In genomic region chr5:143435207-143435657, GRCh38 we compare ENCODE assay signal across 8 cellular contexts. TPM values are rescaled to one million over a fixed set of nuclear protein-coding genes. Genes with fewer than 3 reads are reported as not detected.
DNase-seq lines count a peak whose midpoint lies in the region; ATAC-seq lines count a peak whose summit lies in the region.

No MANE protein-coding gene starts in this region.

- ATAC-seq in GM19023 (IDR thresholded peaks at IDR 0.05; ENCODE audit: unreplicated experiment): peak; percentile 82
- ATAC-seq in HG03103 (IDR thresholded peaks at IDR 0.05; ENCODE audit: low read depth, unreplicated experiment): peak; percentile 87
- ATAC-seq in left ventricle myocardium superior: peak; percentile 64
- ATAC-seq in stimulated activated naive CD8-positive, alpha-beta T cell treated with anti-CD3 and anti-CD28 coated beads, Interleukin-15, amount 100 ng/mL, for 72 hours: peak; percentile 84

- H3K4me1 Mint-ChIP-seq in T-helper 2 cell treated with Interferon-gamma antibody and Interleukin-4, amounts not matched to agents 5 μg/mL and 100 μg/mL, for 36 hours (ENCODE audit: low read depth): peaks cover 38% of the 10 kb centered on the region
- H3K4me1 Mint-ChIP-seq in stimulated activated naive CD8-positive, alpha-beta T cell treated with anti-CD3 and anti-CD28 coated beads, Interleukin-15, amount 100 ng/mL, for 72 hours: peaks cover 72% of the 10 kb centered on the region

- peak overlapping the region; percentile 86 for H3K27ac Mint-ChIP-seq in T-helper 2 cell treated with Interferon-gamma antibody and Interleukin-4, amounts not matched to agents 5 μg/mL and 100 μg/mL, for 36 hours
- H3K27ac Mint-ChIP-seq in stimulated activated naive CD8-positive, alpha-beta T cell treated with anti-CD3 and anti-CD28 coated beads, Interleukin-15, amount 100 ng/mL, for 72 hours: peak overlapping the region; percentile 81 to 97

- H3K27me3 Mint-ChIP-seq in T-helper 2 cell treated with Interferon-gamma antibody and Interleukin-4, amounts not matched to agents 5 μg/mL and 100 μg/mL, for 36 hours (ENCODE audit: low read depth): no peaks in the 10 kb centered on the region
- no peaks in the 10 kb centered on the region for H3K27me3 Mint-ChIP-seq in stimulated activated naive CD8-positive, alpha-beta T cell treated with anti-CD3 and anti-CD28 coated beads, Interleukin-15, amount 100 ng/mL, for 72 hours

- DNase-seq in AG20443 (ENCODE audit: low spot score) (peak; percentile 14), left ventricle myocardium superior (no peak), cortex of kidney (lab: John Stamatoyannopoulos, UW) (no peak), G401 (ENCODE audit: low spot score) (no peak)
- peak; percentile 38 for DNase-seq in T-helper 2 cell treated with Interferon-gamma antibody and Interleukin-4, amounts not matched to agents 5 μg/mL and 100 μg/mL, for 36 hours (ENCODE audit: low spot score)
- peak; percentile 30 to 48 for DNase-seq in stimulated activated naive CD8-positive, alpha-beta T cell treated with anti-CD3 and anti-CD28 coated beads, Interleukin-15, amount 100 ng/mL, for 72 hours

- in situ Hi-C loops in G401 (cut with HindIII; ENCODE audit: low sequenced_read_pairs): no loop called here

- H3K4me3 Mint-ChIP-seq in T-helper 2 cell treated with Interferon-gamma antibody and Interleukin-4, amounts not matched to agents 5 μg/mL and 100 μg/mL, for 36 hours: peak overlapping the region; percentile 94
- H3K4me3 Mint-ChIP-seq in stimulated activated naive CD8-positive, alpha-beta T cell treated with anti-CD3 and anti-CD28 coated beads, Interleukin-15, amount 100 ng/mL, for 72 hours: peak overlapping the region; percentile 94

- intact Hi-C loops in left ventricle myocardium superior (cut with micrococcal nuclease): no loop called here

- no peaks in the 10 kb centered on the region for H3K9me3 Mint-ChIP-seq in T-helper 2 cell treated with Interferon-gamma antibody and Interleukin-4, amounts not matched to agents 5 μg/mL and 100 μg/mL, for 36 hours
- H3K9me3 Mint-ChIP-seq in stimulated activated naive CD8-positive, alpha-beta T cell treated with anti-CD3 and anti-CD28 coated beads, Interleukin-15, amount 100 ng/mL, for 72 hours: no peaks in the 10 kb centered on the region

- no peaks in the 10 kb centered on the region for H3K36me3 Mint-ChIP-seq in T-helper 2 cell treated with Interferon-gamma antibody and Interleukin-4, amounts not matched to agents 5 μg/mL and 100 μg/mL, for 36 hours (ENCODE audit: low read depth)

RNA-seq across cellular contexts. Expression of gene NR3C1, which starts 31.7 kb away (rescaled TPM):
- 53.0 TPM for total RNA-seq in left ventricle myocardium superior
- not detected in 2 replicates for total RNA-seq in G401 (2014; rRNA removed; shearing (Covaris generic))

Comparison
In these comparisons a context has a peak if more than half of its experiments do, and no peak if none do; other contexts are left out.
1. DNase-seq: peak in AG20443 (single experiment), T-helper 2 cell treated with Interferon-gamma antibody and Interleukin-4, amounts not matched to agents 5 μg/mL and 100 μg/mL, for 36 hours (single experiment) and stimulated activated naive CD8-positive, alpha-beta T cell treated with anti-CD3 and anti-CD28 coated beads, Interleukin-15, amount 100 ng/mL, for 72 hours (2 of 2); none in left ventricle myocardium superior (single experiment), cortex of kidney (single experiment) and G401 (single experiment).
2. RNA of gene NR3C1, which starts 31.7 kb away (total RNA-seq): 53.0 TPM in left ventricle myocardium superior (single experiment); not detected in G401; every median in the first group is over 10 times any median in the second.
3. Peak in every context shown above with its lines, with median percentiles within 50 percentile points of each other: ATAC-seq.